Comparison of ENCODE assay signal across 16 cellular contexts in the genomic region with DNA sequence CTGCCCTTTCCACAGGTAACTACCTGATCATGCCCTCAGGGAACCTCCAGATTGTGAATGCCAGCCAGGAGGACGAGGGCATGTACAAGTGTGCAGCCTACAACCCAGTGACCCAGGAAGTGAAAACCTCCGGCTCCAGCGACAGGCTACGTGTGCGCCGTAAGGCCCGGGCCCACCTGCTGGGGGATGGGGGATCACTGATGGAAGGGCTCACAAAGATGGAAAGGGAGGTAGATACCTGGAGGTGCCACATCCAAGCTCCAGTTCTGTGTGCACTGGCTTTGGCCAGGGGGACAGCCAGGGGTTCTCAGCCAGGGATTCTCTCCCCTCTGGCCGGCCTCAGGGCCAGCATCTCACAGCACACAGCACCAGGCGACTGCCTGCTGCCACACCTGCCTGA.
"Had no signal": no experiment of that assay in that cellular context is flagged by ENCODE, and none has a peak within 500 bp of the region (broad histone marks: within the 10 kb centered on the region; RNA-seq: fewer than 3 reads in every experiment).

No MANE protein-coding gene starts in this region.

- H3K9me3 Mint-ChIP-seq: activated B cell treated with CpG ODN at 0.5 μM for 24 hours had no signal

- ATAC-seq: activated CD4-positive, alpha-beta T cell treated with anti-CD3 and anti-CD28 coated beads for 36 hours; left ventricle myocardium superior had no signal

- H3K4me3 Mint-ChIP-seq: activated B cell treated with CpG ODN at 0.5 μM for 24 hours; activated CD4-positive, alpha-beta T cell treated with anti-CD3 and anti-CD28 coated beads for 36 hours had no signal

- H3K27me3 Mint-ChIP-seq: activated B cell treated with CpG ODN at 0.5 μM for 24 hours; activated CD4-positive, alpha-beta T cell treated with anti-CD3 and anti-CD28 coated beads for 36 hours had no signal

- H3K9me3 ChIP-seq: sigmoid colon, tibial artery had no signal

- H3K27me3 ChIP-seq: sigmoid colon, tibial artery had no signal

- H3K27ac ChIP-seq: tibial artery had no signal

- DNase-seq: activated B cell treated with CpG ODN at 0.5 μM for 24 hours; activated CD4-positive, alpha-beta T cell treated with anti-CD3 and anti-CD28 coated beads for 36 hours; activated CD4-positive, alpha-beta T cell treated with anti-CD3 and anti-CD28 coated beads, Interleukin-2, amount 50 U/mL, for 48 hours; activated CD8-positive, alpha-beta memory T cell treated with anti-CD3 and anti-CD28 coated beads, Interleukin-2, amount 50 U/mL, for 48 hours; activated naive CD4-positive, alpha-beta T cell treated with Interleukin-2 at 50 U/mL for 16 hours; activated T-cell treated with anti-CD3 and anti-CD28 coated beads, Interleukin-2, amount 50 U/mL, for 48 hours; amygdala; dermis blood vessel endothelial cell; effector CD8-positive, alpha-beta T cell; kidney glomerular epithelial cell; left ventricle myocardium superior; retina; stimulated activated CD4-positive, alpha-beta T cell treated with anti-CD3 and anti-CD28 coated beads, Interleukin-4, amount 100 ng/mL, for 1 hour; T-helper 9 cell; tibial artery had no signal

- H3K27ac Mint-ChIP-seq: activated B cell treated with CpG ODN at 0.5 μM for 24 hours; activated CD4-positive, alpha-beta T cell treated with anti-CD3 and anti-CD28 coated beads for 36 hours had no signal

- H3K4me3 ChIP-seq: sigmoid colon, tibial artery had no signal

- H3K4me1 Mint-ChIP-seq: activated CD4-positive, alpha-beta T cell treated with anti-CD3 and anti-CD28 coated beads for 36 hours had no signal
